Comparison of ENCODE assay signal across 8 cellular contexts in genomic region chr4:173522160-173522873, GRCh38. TPM values are rescaled to one million over a fixed set of nuclear protein-coding genes. Genes with fewer than 3 reads are reported as not detected.
A peak's percentile ranks its signal among the peaks of the same experiment; 100 is the strongest.
DNase-seq lines count a peak whose midpoint lies in the region; ATAC-seq and TF ChIP-seq lines count a peak whose summit lies in the region.

No MANE protein-coding gene starts in this region.

- peaks cover 18% of the 10 kb centered on the region for H3K4me1 ChIP-seq in mucosa of descending colon (ENCODE audit: low read depth)
- H3K4me1 ChIP-seq in OCI-LY7 (ENCODE audit: insufficient read depth, low read length, poor library complexity, severe bottlenecking), result no peaks in the 10 kb centered on the region

- ATAC-seq in mucosa of descending colon (peak; percentile 79), HG03095 (IDR thresholded peaks at IDR 0.05; ENCODE audit: unreplicated experiment) (no peak)

- H3K36me3 ChIP-seq in mucosa of descending colon (ENCODE audit: low read depth) (no peaks in the 10 kb centered on the region), OCI-LY7 (ENCODE audit: insufficient read depth, low read length) (no peaks in the 10 kb centered on the region)

- H3K9me3 ChIP-seq in mucosa of descending colon (no peaks in the 10 kb centered on the region), OCI-LY7 (ENCODE audit: low read length) (no peaks in the 10 kb centered on the region)

- TF ChIP-seq CTCF in endothelial cell (IDR thresholded peaks at IDR 0.05; ENCODE audit: unreplicated experiment) (no peak), mucosa of descending colon (IDR thresholded peaks at IDR 0.05) (no peak), OCI-LY7 (conservative IDR thresholded peaks at IDR 0.05; ENCODE audit: low read length) (no peak)

- peak; percentile 96 for DNase-seq in GM03348 (ENCODE audit: low spot score)
- DNase-seq in NCI-H69 (lab: John Stamatoyannopoulos, UW), result peak; percentile 82
- no peak for DNase-seq in endothelial cell (ENCODE audit: low spot score)
- DNase-seq in mucosa of descending colon, result peak; percentile 63 to 73 (median 72)
- no peak for DNase-seq in Kasumi-1 (lab: John Stamatoyannopoulos, UW)
- no peak for DNase-seq in NCI-H2029 treated with DMSO at 0.1 percent for 48 hours (lab: John Stamatoyannopoulos, UW)
- no peak for DNase-seq in OCI-LY7 (ENCODE audit: low spot score)

- H3K79me2 ChIP-seq in OCI-LY7 (ENCODE audit: insufficient read depth, low read depth, low read length), result no peaks in the 10 kb centered on the region

- CTCF ChIA-PET in OCI-LY7 (lab: Charles Lee; ENCODE audit: unreplicated experiment), result no interaction called here

- peaks cover 48% of the 10 kb centered on the region for H3K4me1 Mint-ChIP-seq in endothelial cell (ENCODE audit: unreplicated experiment)

- peak overlapping the region; percentile 77 for H3K4me3 Mint-ChIP-seq in endothelial cell (ENCODE audit: unreplicated experiment)

- no peaks in the 10 kb centered on the region for H4K20me1 ChIP-seq in OCI-LY7 (ENCODE audit: insufficient read depth, low read length)

- H2AFZ ChIP-seq in OCI-LY7 (ENCODE audit: low read length), result no peak overlapping the region

- POLR2A ChIA-PET in OCI-LY7 (lab: Charles Lee), result no interaction called here

- H3K4me3 ChIP-seq in mucosa of descending colon, result no peak overlapping the region
- no peak overlapping the region for H3K4me3 ChIP-seq in OCI-LY7 (ENCODE audit: low read depth, low read length, poor library complexity, severe bottlenecking)

- H3K9me2 ChIP-seq in OCI-LY7 (ENCODE audit: insufficient read depth, low read length), result no peaks in the 10 kb centered on the region

- H3K27ac Mint-ChIP-seq in endothelial cell (ENCODE audit: unreplicated experiment), result no peak overlapping the region

- no peak overlapping the region for H3K27ac ChIP-seq in OCI-LY7 (ENCODE audit: low read depth, low read length, poor library complexity, severe bottlenecking)

- peaks cover 4% of the 10 kb centered on the region for H3K36me3 Mint-ChIP-seq in endothelial cell (ENCODE audit: low read depth, unreplicated experiment)

- BruUV-seq in OCI-LY7 (replicated peaks; lab: Mats Ljungman, UMichigan), result no TSS peak

- H3K4me2 ChIP-seq in OCI-LY7 (ENCODE audit: low read length), result no peak overlapping the region

- H3K27me3 Mint-ChIP-seq in endothelial cell (ENCODE audit: unreplicated experiment), result peaks cover 67% of the 10 kb centered on the region

- no peaks in the 10 kb centered on the region for H3K9me3 Mint-ChIP-seq in endothelial cell (ENCODE audit: unreplicated experiment)

- intact Hi-C loops in mucosa of descending colon (cut with DNase I, micrococcal nuclease) (no loop called here), OCI-LY7 (cut with micrococcal nuclease; ENCODE audit: unreplicated experiment) (no loop called here)

RNA-seq across cellular contexts. Expression of gene HAND2, which starts 7.7 kb away (rescaled TPM):
- total RNA-seq in endothelial cell (ENCODE audit: unreplicated experiment) (1.5 TPM), mucosa of descending colon (100 to 1,000 TPM in 1 of 3 donors, 10 to 100 TPM in 1, 1 to 10 TPM in 1; 3.3 to 175 (median 11.8) TPM), OCI-LY7 (2022) (not detected in 2 replicates)
- not detected in 2 replicates for total RNA-seq in OCI-LY7 (2014; rRNA removed; shearing (Covaris generic))

Comparison
In these comparisons a context has a peak if more than half of its experiments do, and no peak if none do; other contexts are left out.
1. DNase-seq: peak in GM03348 (single experiment), NCI-H69 (single experiment) and mucosa of descending colon (3 of 3); none in endothelial cell (single experiment), Kasumi-1 (0 of 2), NCI-H2029 treated with DMSO at 0.1 percent for 48 hours (single experiment) and OCI-LY7 (single experiment).